10 cellular contexts compared by ENCODE assay signal in the genomic region with DNA sequence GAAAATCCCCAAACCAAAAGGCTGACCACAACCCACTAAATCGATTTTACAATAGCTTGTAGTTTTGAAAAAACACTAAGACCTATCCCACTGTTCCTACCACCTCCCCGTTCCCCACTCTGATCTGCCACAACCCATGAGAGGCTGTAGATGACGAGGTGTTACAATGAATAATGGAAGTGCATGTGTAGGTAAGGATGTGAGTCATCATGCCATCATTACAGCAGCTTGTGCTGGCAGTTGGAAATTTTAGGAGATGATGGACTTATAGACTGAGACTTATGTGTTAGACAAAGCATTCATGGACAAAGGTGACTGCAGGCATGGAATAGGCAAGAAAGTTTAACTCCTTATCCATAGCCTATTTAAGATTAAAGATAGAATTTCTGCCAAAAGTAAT.
DNase-seq lines count a peak whose midpoint lies in the region; ATAC-seq and TF ChIP-seq lines count a peak whose summit lies in the region.
"Had no signal": no experiment of that assay in that cellular context is flagged by ENCODE, and none has a peak within 500 bp of the region (broad histone marks: within the 10 kb centered on the region; RNA-seq: fewer than 3 reads in every experiment).

No MANE protein-coding gene starts in this region.

- H3K27ac ChIP-seq in brain microvascular endothelial cell (no peak overlapping the region), WERI-Rb-1 (no peak overlapping the region), testis (no peak overlapping the region)

- 85 to 97% methylated on average over 3 of the region's 3 CpGs for WGBS in testis, 2 donors

- H3K27ac Mint-ChIP-seq in T-helper 17 cell = no peak overlapping the region

- peaks cover 18% of the 10 kb centered on the region for H3K36me3 Mint-ChIP-seq in T-helper 17 cell (ENCODE audit: low read depth)

- in situ Hi-C loops in brain microvascular endothelial cell (cut with HindIII; ENCODE audit: low pct_ligation_motif_present, low sequenced_read_pairs) = no loop called here

- intact Hi-C loops in testis (cut with DNase I; ENCODE audit: low total_unique reads) = no loop called here

- peak; percentile 59 for ATAC-seq in GM18868 (IDR thresholded peaks at IDR 0.05; ENCODE audit: unreplicated experiment)
- ATAC-seq in HG03571 (IDR thresholded peaks at IDR 0.05; ENCODE audit: unreplicated experiment) = peak; percentile 16
- ATAC-seq in T-helper 17 cell = no peak

- DNase-seq in AG10803 (ENCODE audit: low read depth) (peak; percentile 33), brain microvascular endothelial cell (peak; percentile 24), T-helper 17 cell (no peak), WERI-Rb-1 (no peak), BE2C (no peak), testis (no peak)
- DNase-seq: activated CD8-positive, alpha-beta memory T cell treated with anti-CD3 and anti-CD28 coated beads, Interleukin-2, amount 50 U/mL, for 48 hours; NCI-H1092 treated with DMSO at 0.1 percent for 48 hours had no signal

- TF ChIP-seq CTCF in AG10803 (conservative IDR thresholded peaks at IDR 0.05; ENCODE audit: low read length) (no peak), brain microvascular endothelial cell (IDR thresholded peaks at IDR 0.05; ENCODE audit: low read depth, low read length, missing control alignments) (no peak), WERI-Rb-1 (IDR thresholded peaks at IDR 0.05; ENCODE audit: low read depth, low read length) (no peak), BE2C (IDR thresholded peaks at IDR 0.05; ENCODE audit: low read depth, low read length) (no peak), testis (IDR thresholded peaks at IDR 0.05) (no peak)

- no peak overlapping the region for H3K4me3 Mint-ChIP-seq in T-helper 17 cell

- H3K27me3 Mint-ChIP-seq in T-helper 17 cell = no peaks in the 10 kb centered on the region

- TF ChIP-seq POLR2A in testis (IDR thresholded peaks at IDR 0.05) = no peak

- peaks cover 3% of the 10 kb centered on the region; the same call in 1 of the 2 replicates for H3K4me1 ChIP-seq in BE2C
- H3K4me1 ChIP-seq in testis = no peaks in the 10 kb centered on the region

- H3K4me1 Mint-ChIP-seq in T-helper 17 cell = peaks cover 12% of the 10 kb centered on the region

- no peaks in the 10 kb centered on the region for H3K9me3 ChIP-seq in T-helper 17 cell (ENCODE audit: control insufficient read depth, low read length, poor library complexity, severe bottlenecking)
- no peaks in the 10 kb centered on the region for H3K9me3 ChIP-seq in WERI-Rb-1 (ENCODE audit: severe bottlenecking)
- H3K9me3 ChIP-seq in BE2C = no peaks in the 10 kb centered on the region
- H3K9me3 ChIP-seq in testis = no peaks in the 10 kb centered on the region

- H3K36me3 ChIP-seq in brain microvascular endothelial cell (replicated peaks) (no peaks in the 10 kb centered on the region), WERI-Rb-1 (no peaks in the 10 kb centered on the region), BE2C (no peaks in the 10 kb centered on the region), testis (ENCODE audit: low read depth, missing control alignments) (no peaks in the 10 kb centered on the region)

- no peak overlapping the region for H3K4me3 ChIP-seq in AG10803 (ENCODE audit: low read length)
- H3K4me3 ChIP-seq in brain microvascular endothelial cell (ENCODE audit: low read depth, low read length) = no peak overlapping the region
- H3K4me3 ChIP-seq in WERI-Rb-1 (ENCODE audit: low read depth, low read length) = no peak overlapping the region
- no peak overlapping the region for H3K4me3 ChIP-seq in BE2C (ENCODE audit: low read depth, low read length)
- no peak overlapping the region for H3K4me3 ChIP-seq in testis

- no peaks in the 10 kb centered on the region for H3K27me3 ChIP-seq in brain microvascular endothelial cell (replicated peaks)
- no peaks in the 10 kb centered on the region for H3K27me3 ChIP-seq in WERI-Rb-1 (ENCODE audit: insufficient read depth, low read depth, severe bottlenecking)
- H3K27me3 ChIP-seq in BE2C = no peaks in the 10 kb centered on the region
- H3K27me3 ChIP-seq in testis = no peaks in the 10 kb centered on the region

Comparison
In these comparisons a context has a peak if more than half of its experiments do, and no peak if none do; other contexts are left out.
1. DNase-seq: peak in AG10803 (single experiment) and brain microvascular endothelial cell (single experiment); none in T-helper 17 cell (0 of 3), WERI-Rb-1 (single experiment), BE2C (single experiment) and testis (single experiment).